In the genomic region with DNA sequence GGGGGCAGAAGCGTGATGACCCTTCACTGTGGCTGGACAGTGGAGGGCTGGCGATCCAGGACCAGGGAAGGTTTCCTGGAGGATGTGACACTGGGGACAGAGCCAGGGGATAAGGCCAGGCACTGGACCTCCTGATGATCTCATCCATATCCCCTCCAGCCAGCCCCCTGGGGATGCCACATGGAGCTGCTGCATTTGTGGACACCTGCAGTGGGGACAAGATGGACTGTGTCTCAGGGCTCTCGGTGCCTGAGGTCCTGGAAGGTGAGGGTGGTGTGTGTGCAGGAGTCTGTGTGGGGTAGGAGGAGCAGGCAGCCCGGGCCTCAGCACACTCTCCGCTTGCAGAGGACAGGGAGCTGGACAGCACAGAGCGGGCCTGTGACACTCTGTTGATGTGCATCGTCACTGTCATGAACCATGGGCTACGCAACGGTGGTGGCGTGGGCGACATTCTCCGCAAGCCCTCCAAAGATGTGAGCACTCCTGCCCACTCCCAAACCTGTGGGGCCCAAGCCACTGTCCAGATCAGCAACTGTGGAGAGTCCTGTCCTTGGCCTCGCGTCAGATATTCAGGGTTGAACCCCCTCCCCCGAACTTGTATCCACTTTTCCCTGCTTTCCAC, we compare ENCODE assay signal across 12 cellular contexts. TPM values are rescaled to one million over a fixed set of nuclear protein-coding genes. Genes with fewer than 3 reads are reported as not detected.
DNase-seq lines count a peak whose midpoint lies in the region; ATAC-seq, FAIRE-seq and TF ChIP-seq lines count a peak whose summit lies in the region.
"Had no signal": no experiment of that assay in that cellular context is flagged by ENCODE, and none has a peak within 500 bp of the region (broad histone marks: within the 10 kb centered on the region; RNA-seq: fewer than 3 reads in every experiment).

No MANE protein-coding gene starts in this region.

- no peaks in the 10 kb centered on the region for H3K27me3 Mint-ChIP-seq in activated naive CD8-positive, alpha-beta T cell treated with anti-CD3 and anti-CD28 coated beads, Interleukin-2, amount 10 ng/mL, durations not matched to agents 7 days and 5 days
- H3K27me3 Mint-ChIP-seq in activated naive CD8-positive, alpha-beta T cell treated with anti-CD3 and anti-CD28 coated beads for 36 hours, result no peaks in the 10 kb centered on the region
- no peaks in the 10 kb centered on the region for H3K27me3 Mint-ChIP-seq in activated T-helper 2 cell treated with anti-CD3 and anti-CD28 coated beads, Interferon-gamma antibody, Interleukin-2, Interleukin-4, amounts not matched to agents 10 μg/mL and 5 μg/mL and 100 μg/mL, durations not matched to agents 14 hours and 24 hours and 36 hours (ENCODE audit: low read depth)

- no peaks in the 10 kb centered on the region for H3K9me3 Mint-ChIP-seq in activated naive CD8-positive, alpha-beta T cell treated with anti-CD3 and anti-CD28 coated beads, Interleukin-2, amount 10 ng/mL, durations not matched to agents 7 days and 5 days
- H3K9me3 Mint-ChIP-seq in activated naive CD8-positive, alpha-beta T cell treated with anti-CD3 and anti-CD28 coated beads for 36 hours, result no peaks in the 10 kb centered on the region
- no peaks in the 10 kb centered on the region for H3K9me3 Mint-ChIP-seq in activated T-helper 2 cell treated with anti-CD3 and anti-CD28 coated beads, Interferon-gamma antibody, Interleukin-2, Interleukin-4, amounts not matched to agents 10 μg/mL and 5 μg/mL and 100 μg/mL, durations not matched to agents 14 hours and 24 hours and 36 hours

- no peak overlapping the region for H3K27ac ChIP-seq in kidney (ENCODE audit: low read depth in 2 of 2, low read length in 2 of 2)
- peak overlapping the region; percentile 77 for H3K27ac ChIP-seq in upper lobe of right lung
- H3K27ac ChIP-seq in ascending aorta, result no peak overlapping the region

- H3K27me3 ChIP-seq in upper lobe of right lung (no peaks in the 10 kb centered on the region), ascending aorta (no peaks in the 10 kb centered on the region)

- POLR2A ChIA-PET in activated naive CD8-positive, alpha-beta T cell treated with anti-CD3 and anti-CD28 coated beads, Interleukin-2, amount 10 ng/mL, durations not matched to agents 7 days and 5 days (lab: Charles Lee), result no interaction called here

- H3K36me3 ChIP-seq in kidney (ENCODE audit: control insufficient read depth in 1 of 2, insufficient read depth in 2 of 2, low read length in 2 of 2) (peaks cover 5 to 7% of the 10 kb centered on the region in 2 donors), upper lobe of right lung (peaks cover 78% of the 10 kb centered on the region), ascending aorta (peaks cover 3 to 12% of the 10 kb centered on the region in 2 donors), mucosa of descending colon (ENCODE audit: low read depth) (peaks cover 11% of the 10 kb centered on the region)

- intact Hi-C loops in activated T-helper 2 cell treated with anti-CD3 and anti-CD28 coated beads, Interferon-gamma antibody, Interleukin-2, Interleukin-4, amounts not matched to agents 10 μg/mL and 5 μg/mL and 100 μg/mL, durations not matched to agents 14 hours and 24 hours and 36 hours (cut with micrococcal nuclease), result loop anchor here (5.0 to 10.0 kb wide), 3 partner anchors 59 to 277 kb away; a partner anchor contains a TSS
- intact Hi-C loops in kidney (cut with DNase I), result loop anchor here (10.0 kb wide), 1 partner anchor 107 kb away; a partner anchor contains a TSS
- intact Hi-C loops in upper lobe of right lung (cut with DNase I), result loop anchor here (10.0 kb wide), 1 partner anchor 107 kb away; a partner anchor contains a TSS
- intact Hi-C loops in ascending aorta (cut with DNase I), result no loop called here
- intact Hi-C loops in mucosa of descending colon (cut with DNase I, micrococcal nuclease), result no loop called here

- H3K4me1 ChIP-seq in kidney (ENCODE audit: control insufficient read depth in 1 of 2, insufficient read depth in 1 of 2, low read depth in 1 of 2, low read length in 2 of 2) (peaks cover 6 to 8% of the 10 kb centered on the region in 2 donors), upper lobe of right lung (peaks cover 43% of the 10 kb centered on the region), ascending aorta (no peaks in the 10 kb centered on the region), mucosa of descending colon (ENCODE audit: low read depth) (peaks cover 2% of the 10 kb centered on the region)

- no peak overlapping the region for H3K9ac ChIP-seq in kidney (ENCODE audit: low read length in 2 of 2)

- FAIRE-seq in kidney (lab: Jason Lieb, UNC), result no peak

- H3K4me3 Mint-ChIP-seq in activated naive CD8-positive, alpha-beta T cell treated with anti-CD3 and anti-CD28 coated beads, Interleukin-2, amount 10 ng/mL, durations not matched to agents 7 days and 5 days, result no peak overlapping the region
- no peak overlapping the region for H3K4me3 Mint-ChIP-seq in activated naive CD8-positive, alpha-beta T cell treated with anti-CD3 and anti-CD28 coated beads for 36 hours
- H3K4me3 Mint-ChIP-seq in activated T-helper 2 cell treated with anti-CD3 and anti-CD28 coated beads, Interferon-gamma antibody, Interleukin-2, Interleukin-4, amounts not matched to agents 10 μg/mL and 5 μg/mL and 100 μg/mL, durations not matched to agents 14 hours and 24 hours and 36 hours (ENCODE audit: low read depth), result no peak overlapping the region

- peaks cover 28% of the 10 kb centered on the region for H3K36me3 Mint-ChIP-seq in activated naive CD8-positive, alpha-beta T cell treated with anti-CD3 and anti-CD28 coated beads, Interleukin-2, amount 10 ng/mL, durations not matched to agents 7 days and 5 days
- H3K36me3 Mint-ChIP-seq in activated naive CD8-positive, alpha-beta T cell treated with anti-CD3 and anti-CD28 coated beads for 36 hours, result peaks cover 42% of the 10 kb centered on the region
- peaks cover 75% of the 10 kb centered on the region for H3K36me3 Mint-ChIP-seq in activated T-helper 2 cell treated with anti-CD3 and anti-CD28 coated beads, Interferon-gamma antibody, Interleukin-2, Interleukin-4, amounts not matched to agents 10 μg/mL and 5 μg/mL and 100 μg/mL, durations not matched to agents 14 hours and 24 hours and 36 hours (ENCODE audit: low read depth)

- H3K9me3 ChIP-seq in kidney (ENCODE audit: control insufficient read depth in 1 of 2, low read length in 2 of 2), result no peaks in the 10 kb centered on the region
- H3K9me3 ChIP-seq in upper lobe of right lung, result no peaks in the 10 kb centered on the region
- no peaks in the 10 kb centered on the region for H3K9me3 ChIP-seq in ascending aorta
- H3K9me3 ChIP-seq in mucosa of descending colon, result no peaks in the 10 kb centered on the region

- H3K27ac Mint-ChIP-seq in activated naive CD8-positive, alpha-beta T cell treated with anti-CD3 and anti-CD28 coated beads, Interleukin-2, amount 10 ng/mL, durations not matched to agents 7 days and 5 days, result peak overlapping the region; percentile 74
- no peak overlapping the region for H3K27ac Mint-ChIP-seq in activated naive CD8-positive, alpha-beta T cell treated with anti-CD3 and anti-CD28 coated beads for 36 hours
- peak overlapping the region; percentile 55 for H3K27ac Mint-ChIP-seq in activated T-helper 2 cell treated with anti-CD3 and anti-CD28 coated beads, Interferon-gamma antibody, Interleukin-2, Interleukin-4, amounts not matched to agents 10 μg/mL and 5 μg/mL and 100 μg/mL, durations not matched to agents 14 hours and 24 hours and 36 hours

- no peak for DNase-seq in activated naive CD8-positive, alpha-beta T cell treated with anti-CD3 and anti-CD28 coated beads, Interleukin-2, amount 10 ng/mL, durations not matched to agents 7 days and 5 days
- DNase-seq in activated naive CD8-positive, alpha-beta T cell treated with anti-CD3 and anti-CD28 coated beads for 36 hours, result no peak
- DNase-seq in activated T-helper 2 cell treated with anti-CD3 and anti-CD28 coated beads, Interferon-gamma antibody, Interleukin-2, Interleukin-4, amounts not matched to agents 10 μg/mL and 5 μg/mL and 100 μg/mL, durations not matched to agents 14 hours and 24 hours and 36 hours (ENCODE audit: low spot score), result no peak
- DNase-seq in kidney, result peak; percentile 59
- no peak for DNase-seq in upper lobe of right lung
- DNase-seq in ascending aorta (ENCODE audit: low spot score in 2 of 2), result no peak
- no peak for DNase-seq in retina
- no peak for DNase-seq in mucosa of descending colon
- DNase-seq: activated CD4-positive, alpha-beta T cell treated with anti-CD3 and anti-CD28 coated beads for 1 hour; NK-92 treated with Interleukin-12 subunit alpha and Interleukin-12 subunit beta, amount 100 ng/mL, for 24 hours; stimulated activated CD4-positive, alpha-beta T cell treated with anti-CD3 and anti-CD28 coated beads, Interleukin-2, amount 100 ng/mL, for 48 hours had no signal

- H3K4me1 Mint-ChIP-seq in activated naive CD8-positive, alpha-beta T cell treated with anti-CD3 and anti-CD28 coated beads, Interleukin-2, amount 10 ng/mL, durations not matched to agents 7 days and 5 days, result peaks cover 47% of the 10 kb centered on the region
- peaks cover 47% of the 10 kb centered on the region for H3K4me1 Mint-ChIP-seq in activated naive CD8-positive, alpha-beta T cell treated with anti-CD3 and anti-CD28 coated beads for 36 hours
- H3K4me1 Mint-ChIP-seq in activated T-helper 2 cell treated with anti-CD3 and anti-CD28 coated beads, Interferon-gamma antibody, Interleukin-2, Interleukin-4, amounts not matched to agents 10 μg/mL and 5 μg/mL and 100 μg/mL, durations not matched to agents 14 hours and 24 hours and 36 hours (ENCODE audit: low read depth), result peaks cover 48% of the 10 kb centered on the region

- TF ChIP-seq CTCF in kidney (IDR thresholded peaks at IDR 0.05; ENCODE audit: borderline replicate concordance, extremely low read depth, insufficient read depth), result no peak
- no peak for TF ChIP-seq CTCF in upper lobe of right lung (IDR thresholded peaks at IDR 0.05)
- TF ChIP-seq CTCF in ascending aorta (IDR thresholded peaks at IDR 0.05), result no peak
- TF ChIP-seq CTCF in mucosa of descending colon (IDR thresholded peaks at IDR 0.05), result no peak

- H3K4me3 ChIP-seq in kidney (ENCODE audit: low read length in 2 of 2) (no peak overlapping the region), upper lobe of right lung (no peak overlapping the region), ascending aorta (no peak overlapping the region), mucosa of descending colon (no peak overlapping the region)

- no peak for ATAC-seq in activated naive CD8-positive, alpha-beta T cell treated with anti-CD3 and anti-CD28 coated beads, Interleukin-2, amount 10 ng/mL, durations not matched to agents 7 days and 5 days (ENCODE audit: low read depth)
- ATAC-seq in upper lobe of right lung, result no peak
- ATAC-seq in mucosa of descending colon, result no peak

RNA-seq across cellular contexts. Expression of a gene that starts 19.9 kb away (rescaled TPM):
- total RNA-seq in activated naive CD8-positive, alpha-beta T cell treated with anti-CD3 and anti-CD28 coated beads, Interleukin-2, amount 10 ng/mL, durations not matched to agents 7 days and 5 days, result 10 to 100 TPM; 60.9 to 64.0 TPM
- total RNA-seq in activated naive CD8-positive, alpha-beta T cell treated with anti-CD3 and anti-CD28 coated beads for 36 hours, result 100 to 1,000 TPM; 118 to 126 TPM
- 136 and 137 TPM in 2 replicates for total RNA-seq in activated T-helper 2 cell treated with anti-CD3 and anti-CD28 coated beads, Interferon-gamma antibody, Interleukin-2, Interleukin-4, amounts not matched to agents 10 μg/mL and 5 μg/mL and 100 μg/mL, durations not matched to agents 14 hours and 24 hours and 36 hours
- total RNA-seq in kidney (39.6 TPM), upper lobe of right lung (40.6 TPM), ascending aorta (2.6 TPM), mucosa of descending colon (10 to 100 TPM; 41.8 to 48.6 (median 45.7) TPM)
- 189 TPM for polyA plus RNA-seq in kidney (ENCODE audit: insufficient read depth, low read depth, low replicate concordance)

RNA-seq across cellular contexts. Expression of a gene that starts 55.1 kb away (rescaled TPM):
- total RNA-seq in activated naive CD8-positive, alpha-beta T cell treated with anti-CD3 and anti-CD28 coated beads, Interleukin-2, amount 10 ng/mL, durations not matched to agents 7 days and 5 days, result not detected
- total RNA-seq in activated naive CD8-positive, alpha-beta T cell treated with anti-CD3 and anti-CD28 coated beads for 36 hours, result not detected
- total RNA-seq in activated T-helper 2 cell treated with anti-CD3 and anti-CD28 coated beads, Interferon-gamma antibody, Interleukin-2, Interleukin-4, amounts not matched to agents 10 μg/mL and 5 μg/mL and 100 μg/mL, durations not matched to agents 14 hours and 24 hours and 36 hours, result not detected in 2 replicates
- total RNA-seq in kidney (0.47 TPM), upper lobe of right lung (4.6 TPM), ascending aorta (not detected), mucosa of descending colon (1 to 10 TPM in 1 of 3 donors, under 1 TPM in 2; 0.67 to 6.8 (median 0.96) TPM)
- 4.0 TPM for polyA plus RNA-seq in kidney (ENCODE audit: insufficient read depth, low read depth, low replicate concordance)
- total RNA-seq: pulmonary artery endothelial cell had no signal

Comparison
In these comparisons a context has a peak if more than half of its experiments do, and no peak if none do; other contexts are left out.
1. RNA of a gene that starts 19.9 kb away (total RNA-seq): 136 to 137 TPM in activated T-helper 2 cell treated with anti-CD3 and anti-CD28 coated beads, Interferon-gamma antibody, Interleukin-2, Interleukin-4, amounts not matched to agents 10 μg/mL and 5 μg/mL and 100 μg/mL, durations not matched to agents 14 hours and 24 hours and 36 hours, 118 to 126 TPM in activated naive CD8-positive, alpha-beta T cell treated with anti-CD3 and anti-CD28 coated beads for 36 hours, 60.9 to 64.0 TPM in activated naive CD8-positive, alpha-beta T cell treated with anti-CD3 and anti-CD28 coated beads, Interleukin-2, amount 10 ng/mL, durations not matched to agents 7 days and 5 days, 41.8 to 48.6 TPM in mucosa of descending colon, 40.6 TPM in upper lobe of right lung (single experiment) and 39.6 TPM in kidney (single experiment); 2.6 TPM in ascending aorta (single experiment); every median in the first group is over 10 times any median in the second.
2. intact Hi-C loops: an anchor here in activated T-helper 2 cell treated with anti-CD3 and anti-CD28 coated beads, Interferon-gamma antibody, Interleukin-2, Interleukin-4, amounts not matched to agents 10 μg/mL and 5 μg/mL and 100 μg/mL, durations not matched to agents 14 hours and 24 hours and 36 hours (5.0 to 10.0 kb wide), kidney (10.0 kb wide) and upper lobe of right lung (10.0 kb wide); none called in ascending aorta and mucosa of descending colon.